In the genomic region with DNA sequence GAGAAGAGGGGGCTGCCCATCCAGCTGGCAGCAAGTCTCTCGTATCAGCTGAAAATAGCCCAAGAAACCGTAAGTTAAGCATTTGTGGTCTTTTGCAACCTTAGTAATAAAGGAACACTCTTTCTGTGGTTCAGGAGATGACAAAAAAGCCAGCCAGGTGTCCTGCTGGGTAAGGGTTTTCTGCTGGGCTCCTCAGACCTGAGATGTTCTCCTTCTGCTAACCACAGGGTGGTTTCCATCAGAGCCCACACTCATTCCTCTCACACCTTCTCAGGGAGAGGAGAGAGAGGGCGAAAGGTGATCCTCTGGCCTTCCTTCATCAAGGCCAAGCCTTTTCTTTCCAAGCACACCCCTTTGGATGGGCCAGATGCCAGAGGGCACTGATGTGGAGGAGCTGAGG, we compare ENCODE assay signal across 12 cellular contexts.
DNase-seq lines count a peak whose midpoint lies in the region; ATAC-seq and TF ChIP-seq lines count a peak whose summit lies in the region.
"Had no signal": no experiment of that assay in that cellular context is flagged by ENCODE, and none has a peak within 500 bp of the region (broad histone marks: within the 10 kb centered on the region; RNA-seq: fewer than 3 reads in every experiment).

No MANE protein-coding gene starts in this region.

- CTCF ChIA-PET in Caco-2 (lab: Charles Lee) = no interaction called here

- H3K27ac Mint-ChIP-seq in Caco-2 (ENCODE audit: unreplicated experiment) = no peak overlapping the region

- peaks cover 10% of the 10 kb centered on the region for H3K4me1 Mint-ChIP-seq in Caco-2 (ENCODE audit: low read depth, unreplicated experiment)

- 0 out of 2 replicates have a peak, but pooled peaks cover 4% of the 10 kb centered on the region for H3K4me1 ChIP-seq in Caco-2

- no peaks in the 10 kb centered on the region for H3K27me3 Mint-ChIP-seq in Caco-2 (ENCODE audit: insufficient read depth, unreplicated experiment)

- H3K36me3 Mint-ChIP-seq in Caco-2 (ENCODE audit: insufficient read depth, unreplicated experiment) = no peaks in the 10 kb centered on the region

- POLR2A ChIA-PET in Caco-2 (lab: Charles Lee) = no interaction called here

- peak; percentile 57 for DNase-seq in GM12864 (ENCODE audit: low read depth)
- no peak for DNase-seq in NCI-H1417 (lab: John Stamatoyannopoulos, UW)
- DNase-seq in Caco-2 = no peak
- DNase-seq in C1 segment of cervical spinal cord (lab: John Stamatoyannopoulos, UW) = no peak
- DNase-seq in OCI-M2 (lab: John Stamatoyannopoulos, UW; ENCODE audit: unreplicated experiment) = no peak
- DNase-seq: activated gamma-delta T cell treated with Interleukin-2 at 50 U/mL for 16 hours, NCI-H1092, NCI-H526 treated with DMSO at 0.1 percent for 48 hours had no signal

- no peaks in the 10 kb centered on the region for H3K9me3 Mint-ChIP-seq in Caco-2 (ENCODE audit: unreplicated experiment)

- H3K4me3 ChIP-seq in GM12864 (ENCODE audit: low read depth, low read length) = no peak overlapping the region
- H3K4me3 ChIP-seq in Caco-2 (ENCODE audit: low read depth, low read length) = no peak overlapping the region
- H3K4me3 ChIP-seq: thoracic aorta had no signal

- no peaks in the 10 kb centered on the region for H3K27me3 ChIP-seq in Caco-2 (replicated peaks; ENCODE audit: control insufficient read depth, insufficient read depth, low read length)

- ATAC-seq in GM19351 (IDR thresholded peaks at IDR 0.05; ENCODE audit: unreplicated experiment) (peak; percentile 64), HG02678 (IDR thresholded peaks at IDR 0.05; ENCODE audit: unreplicated experiment) (peak; percentile 82), HG03460 (IDR thresholded peaks at IDR 0.05; ENCODE audit: unreplicated experiment) (peak; percentile 78)

- no peaks in the 10 kb centered on the region for H3K9me3 ChIP-seq in Caco-2
- H3K9me3 ChIP-seq: thoracic aorta had no signal

- no peaks in the 10 kb centered on the region for H3K36me3 ChIP-seq in Caco-2 (ENCODE audit: control insufficient read depth, insufficient read depth, low read length)
- H3K36me3 ChIP-seq: thoracic aorta had no signal

- H3K4me3 Mint-ChIP-seq in Caco-2 (ENCODE audit: unreplicated experiment) = no peak overlapping the region

- TF ChIP-seq CTCF in GM12864 (IDR thresholded peaks at IDR 0.05; ENCODE audit: low read depth, low read length, missing control alignments) = no peak
- no peak for TF ChIP-seq CTCF in Caco-2 (IDR thresholded peaks at IDR 0.05; ENCODE audit: insufficient read depth in 1 of 2, low read depth in 1 of 2, low read length in 1 of 2, severe bottlenecking in 1 of 2, unreplicated experiment in 1 of 2)

- intact Hi-C loops in Caco-2 (cut with micrococcal nuclease; ENCODE audit: unreplicated experiment) = loop anchor here (2.0 kb wide), 1 partner anchor 34 kb away; no protein-coding TSS in a partner anchor

- BruUV-seq in Caco-2 (replicated peaks; lab: Mats Ljungman, UMichigan) = no TSS peak
